ENCODE assay signal across 30 cellular contexts in genomic region chr11:74647831-74648230, GRCh38.
"Had no signal": no experiment of that assay in that cellular context is flagged by ENCODE, and none has a peak within 500 bp of the region (broad histone marks: within the 10 kb centered on the region; RNA-seq: fewer than 3 reads in every experiment).

No MANE protein-coding gene starts in this region.

- DNase-seq: colonic mucosa; effector memory CD4-positive, alpha-beta T cell; erythroblast; gastrocnemius medialis; glutamatergic neuron; heart right ventricle; hypothalamus; immature natural killer cell; islet precursor cell; kidney glomerular epithelial cell; left colon; left ventricle myocardium superior; lower lobe of right lung; naive B cell; spleen; stimulated activated CD4-positive, alpha-beta T cell treated with anti-CD3 and anti-CD28 coated beads, Interleukin-4, amount 100 ng/mL, for 4 hours; stimulated activated naive CD8-positive, alpha-beta T cell treated with anti-CD3 and anti-CD28 coated beads, Interleukin-15, Interleukin-2, amounts not matched to agents 100 U/mL and 50 U/mL, for 24 hours; trophoblast cell had no signal

- H3K27ac ChIP-seq: colonic mucosa, gastrocnemius medialis, heart right ventricle, lower lobe of right lung, neutrophil, parathyroid adenoma, right atrium auricular region, skin epidermis, spleen, suprapubic skin, vagina had no signal

- H3K9ac ChIP-seq: parathyroid adenoma had no signal

- H3K27me3 Mint-ChIP-seq: central memory CD8-positive, alpha-beta T cell; dendritic cell treated with granulocyte-macrophage colony-stimulating factor and Interleukin-4, amounts not matched to agents 40 ng/mL and 50 ng/mL, for 4 days; naive B cell; natural killer cell treated with Interleukin-12 subunit alpha and Interleukin-12 subunit beta and Interleukin-15 and Interleukin-18, amount 100 ng/mL, for 72 hours; progenitor cell of endocrine pancreas; stimulated activated memory B cell treated with anti-CD40 and anti-IgM and Interleukin-4, amounts not matched to agents 10 μg/mL and 1 μg/mL and 100 μg/mL, for 72 hours had no signal

- H3K9me3 Mint-ChIP-seq: central memory CD8-positive, alpha-beta T cell; dendritic cell treated with granulocyte-macrophage colony-stimulating factor and Interleukin-4, amounts not matched to agents 40 ng/mL and 50 ng/mL, for 4 days; naive B cell; natural killer cell treated with Interleukin-12 subunit alpha and Interleukin-12 subunit beta and Interleukin-15 and Interleukin-18, amount 100 ng/mL, for 72 hours; neural crest cell; stimulated activated memory B cell treated with anti-CD40 and anti-IgM and Interleukin-4, amounts not matched to agents 10 μg/mL and 1 μg/mL and 100 μg/mL, for 72 hours had no signal

- H3K27me3 ChIP-seq: colonic mucosa, gastrocnemius medialis, heart right ventricle, neutrophil, right atrium auricular region, spleen, suprapubic skin, vagina had no signal

- H3K9me3 ChIP-seq: colonic mucosa, gastrocnemius medialis, heart right ventricle, lower lobe of right lung, neutrophil, right atrium auricular region, spleen, suprapubic skin, vagina had no signal

- ATAC-seq: gastrocnemius medialis; heart right ventricle; left colon; left ventricle myocardium superior; lower lobe of right lung; natural killer cell treated with Interleukin-12 subunit alpha and Interleukin-12 subunit beta and Interleukin-15 and Interleukin-18, amount 100 ng/mL, for 72 hours; stimulated activated memory B cell treated with anti-CD40 and anti-IgM and Interleukin-4, amounts not matched to agents 10 μg/mL and 1 μg/mL and 100 μg/mL, for 72 hours; stimulated activated naive CD8-positive, alpha-beta T cell treated with anti-CD3 and anti-CD28 coated beads, Interleukin-15, Interleukin-2, amounts not matched to agents 100 U/mL and 50 U/mL, for 24 hours had no signal

- H3K4me1 ChIP-seq: colonic mucosa, gastrocnemius medialis, heart right ventricle, lower lobe of right lung, parathyroid adenoma, right atrium auricular region, spleen, suprapubic skin had no signal

- H3K4me3 Mint-ChIP-seq: central memory CD8-positive, alpha-beta T cell; dendritic cell treated with granulocyte-macrophage colony-stimulating factor and Interleukin-4, amounts not matched to agents 40 ng/mL and 50 ng/mL, for 4 days; immature natural killer cell; naive B cell; natural killer cell treated with Interleukin-12 subunit alpha and Interleukin-12 subunit beta and Interleukin-15 and Interleukin-18, amount 100 ng/mL, for 72 hours; neural crest cell; stimulated activated memory B cell treated with anti-CD40 and anti-IgM and Interleukin-4, amounts not matched to agents 10 μg/mL and 1 μg/mL and 100 μg/mL, for 72 hours had no signal

- H3K36me3 ChIP-seq: colonic mucosa, gastrocnemius medialis, right atrium auricular region, vagina had no signal

- H3K27ac Mint-ChIP-seq: dendritic cell treated with granulocyte-macrophage colony-stimulating factor and Interleukin-4, amounts not matched to agents 40 ng/mL and 50 ng/mL, for 4 days; immature natural killer cell; natural killer cell treated with Interleukin-12 subunit alpha and Interleukin-12 subunit beta and Interleukin-15 and Interleukin-18, amount 100 ng/mL, for 72 hours; progenitor cell of endocrine pancreas; stimulated activated memory B cell treated with anti-CD40 and anti-IgM and Interleukin-4, amounts not matched to agents 10 μg/mL and 1 μg/mL and 100 μg/mL, for 72 hours had no signal

- H3K4me1 Mint-ChIP-seq: central memory CD8-positive, alpha-beta T cell; immature natural killer cell; naive B cell; neural crest cell; stimulated activated memory B cell treated with anti-CD40 and anti-IgM and Interleukin-4, amounts not matched to agents 10 μg/mL and 1 μg/mL and 100 μg/mL, for 72 hours had no signal

- H3K4me3 ChIP-seq: colonic mucosa, gastrocnemius medialis, heart right ventricle, lower lobe of right lung, right atrium auricular region, skin epidermis, spleen, suprapubic skin, vagina had no signal
